In the genomic region with DNA sequence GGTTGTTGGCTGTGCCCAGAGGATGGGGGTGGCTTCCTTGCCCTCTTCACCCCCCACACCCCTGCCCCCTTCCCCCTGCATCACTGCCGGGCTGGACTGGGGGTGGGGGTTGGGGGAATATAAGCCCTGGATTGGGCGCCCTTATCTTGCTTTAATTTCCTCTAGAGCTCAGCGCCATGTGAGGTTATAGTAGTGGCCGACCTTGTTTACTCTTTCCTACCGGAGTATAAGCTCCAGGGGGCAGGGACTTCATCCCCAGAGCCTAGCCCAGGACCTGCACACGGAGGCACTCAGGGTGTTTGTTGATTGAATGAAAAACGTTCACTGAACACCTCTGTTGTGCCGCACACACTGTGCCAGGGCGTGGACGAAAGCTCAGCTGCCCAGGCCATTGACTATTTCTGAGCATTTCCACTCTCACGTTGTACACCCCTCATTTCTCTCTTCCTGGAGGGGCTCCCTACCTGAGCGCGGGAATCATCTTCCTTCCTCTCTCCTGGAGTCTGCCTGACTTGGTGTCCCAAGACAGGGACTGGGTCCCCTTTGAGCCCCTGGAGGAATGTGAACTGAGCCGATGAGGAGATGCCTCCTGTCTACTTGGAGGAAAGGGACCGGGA, we compare ENCODE assay signal across 8 cellular contexts. TPM values are rescaled to one million over a fixed set of nuclear protein-coding genes. Genes with fewer than 3 reads are reported as not detected.
DNase-seq lines count a peak whose midpoint lies in the region; ATAC-seq, FAIRE-seq and TF ChIP-seq lines count a peak whose summit lies in the region.

No MANE protein-coding gene starts in this region.

- no peak for TF ChIP-seq CTCF in CD4-positive, alpha-beta T cell (IDR thresholded peaks at IDR 0.05)
- TF ChIP-seq CTCF in neutrophil (IDR thresholded peaks at IDR 0.05) (no peak), omental fat pad (IDR thresholded peaks at IDR 0.05) (no peak)

- no peak overlapping the region for H3K27ac Mint-ChIP-seq in CD4-positive, alpha-beta T cell
- H3K27ac Mint-ChIP-seq in effector memory CD8-positive, alpha-beta T cell = peak overlapping the region in 1 of 2 donors; percentile 65

- no peak for FAIRE-seq in frontal cortex (lab: Jason Lieb, UNC)

- H3K27me3 ChIP-seq in CD4-positive, alpha-beta T cell (ENCODE audit: control insufficient read depth, insufficient read depth, low read length) = peaks cover 9% of the 10 kb centered on the region
- H3K27me3 ChIP-seq in MG63 = no peaks in the 10 kb centered on the region
- peaks cover 60% of the 10 kb centered on the region for H3K27me3 ChIP-seq in neutrophil

- no peak for DNase-seq in CD4-positive, alpha-beta T cell
- DNase-seq in MG63 (no peak), omental fat pad (ENCODE audit: low spot score) (no peak), frontal cortex (ENCODE audit: low spot score in 2 of 2) (no peak)
- no peak for DNase-seq in effector memory CD8-positive, alpha-beta T cell

- no peaks in the 10 kb centered on the region for H3K9me3 ChIP-seq in CD4-positive, alpha-beta T cell (ENCODE audit: control insufficient read depth, low read length)
- H3K9me3 ChIP-seq in MG63 (no peaks in the 10 kb centered on the region), neutrophil (no peaks in the 10 kb centered on the region)

- intact Hi-C loops in CD4-positive, alpha-beta T cell (cut with DNase I, micrococcal nuclease) = loop anchor here (1.0 kb wide), 3 partner anchors 84 to 162 kb away; no protein-coding TSS in a partner anchor

- peaks cover 29% of the 10 kb centered on the region for H3K4me1 Mint-ChIP-seq in CD4-positive, alpha-beta T cell (ENCODE audit: low read depth)
- H3K4me1 Mint-ChIP-seq in effector memory CD8-positive, alpha-beta T cell (ENCODE audit: low read depth in 2 of 2) = peaks cover 18 to 25% of the 10 kb centered on the region in 2 donors

- POLR2A ChIA-PET in CD4-positive, alpha-beta T cell (lab: Charles Lee) = interaction anchor here (1.1 to 1.3 kb wide), 2 partner anchors 85 to 122 kb away, joined by 3 to 7 read pairs; no protein-coding TSS in a partner anchor

- peaks cover 16% of the 10 kb centered on the region for H3K27me3 Mint-ChIP-seq in CD4-positive, alpha-beta T cell
- peaks cover 5 to 19% of the 10 kb centered on the region in 2 donors for H3K27me3 Mint-ChIP-seq in effector memory CD8-positive, alpha-beta T cell

- no peaks in the 10 kb centered on the region for H3K36me3 Mint-ChIP-seq in CD4-positive, alpha-beta T cell (ENCODE audit: low read depth)
- peaks cover 4% of the 10 kb centered on the region for H3K36me3 Mint-ChIP-seq in effector memory CD8-positive, alpha-beta T cell (ENCODE audit: insufficient read depth)

- H3K4me3 ChIP-seq in MG63 (peak overlapping the region; percentile 51), neutrophil (ENCODE audit: low read depth in 1 of 2, low read length in 1 of 2) (peak overlapping the region; percentile 7 to 14)

- no peaks in the 10 kb centered on the region for H3K9me3 Mint-ChIP-seq in CD4-positive, alpha-beta T cell
- H3K9me3 Mint-ChIP-seq in effector memory CD8-positive, alpha-beta T cell = no peaks in the 10 kb centered on the region

- no peaks in the 10 kb centered on the region for H3K36me3 ChIP-seq in MG63
- H3K36me3 ChIP-seq in neutrophil = no peaks in the 10 kb centered on the region

- H3K4me1 ChIP-seq in neutrophil (ENCODE audit: control insufficient read depth in 1 of 2, insufficient read depth in 1 of 2, low read depth in 1 of 2, low read length in 1 of 2) = peaks cover 3 to 7% of the 10 kb centered on the region in 2 experiments

- CTCF ChIA-PET in CD4-positive, alpha-beta T cell (lab: Charles Lee) = interaction anchor here (0.7 to 1.8 kb wide), 17 partner anchors 12 to 163 kb away, joined by 3 to 28 read pairs (median 5); no protein-coding TSS in a partner anchor

- no peak for ATAC-seq in CD4-positive, alpha-beta T cell (ENCODE audit: poor library complexity)
- ATAC-seq in effector memory CD8-positive, alpha-beta T cell (replicated peaks) = no peak
- ATAC-seq in omental fat pad (ENCODE audit: low FRiP score) (no peak), GM21360 (IDR thresholded peaks at IDR 0.05; ENCODE audit: unreplicated experiment) (no peak), HG02938 (IDR thresholded peaks at IDR 0.05; ENCODE audit: unreplicated experiment) (no peak)

- H3K27ac ChIP-seq in CD4-positive, alpha-beta T cell (ENCODE audit: low read depth, low read length) = no peak overlapping the region
- no peak overlapping the region for H3K27ac ChIP-seq in neutrophil

- peak overlapping the region; percentile 38 for H3K4me3 Mint-ChIP-seq in CD4-positive, alpha-beta T cell
- H3K4me3 Mint-ChIP-seq in effector memory CD8-positive, alpha-beta T cell = peak overlapping the region; percentile 47 to 64

RNA-seq across cellular contexts. Expression of gene SPATA3, which starts 9.3 kb away (rescaled TPM):
- not detected for total RNA-seq in CD4-positive, alpha-beta T cell
- not detected in 2 replicates for total RNA-seq in MG63 (2014; rRNA removed; shearing (Covaris generic); ENCODE audit: low replicate concordance)
- not detected for total RNA-seq in omental fat pad
- total RNA-seq in frontal cortex = not detected

RNA-seq across cellular contexts. Expression of gene C2orf72, which starts 50.7 kb away (rescaled TPM):
- not detected for total RNA-seq in CD4-positive, alpha-beta T cell
- total RNA-seq in MG63 (2014; rRNA removed; shearing (Covaris generic); ENCODE audit: low replicate concordance) = 0.49 TPM in 1 of 2 replicates, not detected in the other
- under 1 TPM in 1 of 4 donors, not detected in 3; 0.19 TPM for total RNA-seq in omental fat pad
- 27.7 TPM for total RNA-seq in frontal cortex

Comparison
In these comparisons a context has a peak if more than half of its experiments do, and no peak if none do; other contexts are left out.
1. RNA of gene C2orf72, which starts 50.7 kb away (total RNA-seq): 27.7 TPM in frontal cortex (single experiment); 0.49 TPM in MG63, not detected in CD4-positive, alpha-beta T cell and 0.19 TPM in omental fat pad; every median in the first group is over 10 times any median in the second.